Comparison of ENCODE assay signal across 19 cellular contexts in the genomic region with DNA sequence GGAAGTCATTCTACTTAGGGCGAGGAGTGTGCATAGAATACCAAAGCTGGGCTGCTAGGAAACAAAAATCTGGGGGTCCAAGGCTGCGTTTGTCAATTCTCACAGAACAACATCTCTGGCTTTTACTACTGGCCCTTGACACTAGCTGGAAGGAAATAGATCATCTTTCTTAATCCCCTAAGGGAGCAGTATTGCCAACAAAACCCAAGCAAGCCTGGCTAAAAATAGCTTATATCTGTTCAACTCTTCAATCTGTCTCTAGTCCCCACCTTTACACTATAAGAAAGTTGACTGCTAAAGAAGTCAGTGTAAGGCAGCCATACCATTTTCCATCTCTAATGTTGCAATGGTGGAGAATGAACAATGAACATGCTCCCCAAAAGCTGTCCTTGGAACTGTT.
"Had no signal": no experiment of that assay in that cellular context is flagged by ENCODE, and none has a peak within 500 bp of the region (broad histone marks: within the 10 kb centered on the region; RNA-seq: fewer than 3 reads in every experiment).

No MANE protein-coding gene starts in this region.

- H3K36me3 ChIP-seq: gastrocnemius medialis, heart right ventricle, lower lobe of right lung, neutrophil, tibial artery, upper lobe of left lung, uterus had no signal

- DNase-seq: effector memory CD4-positive, alpha-beta T cell; gastrocnemius medialis; heart right ventricle; islet precursor cell; lower lobe of right lung; naive thymus-derived CD4-positive, alpha-beta T cell; nephron progenitor cell; posterior cingulate gyrus; right cardiac atrium; stimulated activated CD4-positive, alpha-beta T cell treated with anti-CD3 and anti-CD28 coated beads, Interleukin-4, amount 100 ng/mL, for 1 hour; stimulated activated CD8-positive, alpha-beta memory T cell treated with anti-CD3 and anti-CD28 coated beads, Interleukin-4, amount 100 ng/mL, for 48 hours; stimulated activated naive CD8-positive, alpha-beta T cell treated with anti-CD3 and anti-CD28 coated beads, Interleukin-15, Interleukin-2, amounts not matched to agents 100 U/mL and 50 U/mL, for 24 hours; tibial artery; upper lobe of left lung; uterus had no signal

- H3K4me3 ChIP-seq: gastrocnemius medialis, heart right ventricle, lower lobe of right lung, tibial artery, upper lobe of left lung, uterus had no signal

- H3K27ac ChIP-seq: gastrocnemius medialis, lower lobe of right lung, neutrophil, tibial artery, upper lobe of left lung, uterus had no signal

- H3K4me1 ChIP-seq: tibial artery, uterus had no signal

- H3K27me3 ChIP-seq: gastrocnemius medialis, neutrophil, tibial artery, upper lobe of left lung, uterus had no signal

- ATAC-seq: esophagus mucosa; gastrocnemius medialis; left lobe of liver; lower lobe of right lung; naive thymus-derived CD4-positive, alpha-beta T cell; right cardiac atrium; stimulated activated effector memory CD8-positive, alpha-beta T cell treated with anti-CD3 and anti-CD28 coated beads, Interleukin-12 subunit alpha, Interleukin-12 subunit beta, amount 100 ng/mL, for 72 hours; stimulated activated naive CD8-positive, alpha-beta T cell treated with anti-CD3 and anti-CD28 coated beads, Interleukin-15, Interleukin-2, amounts not matched to agents 100 U/mL and 50 U/mL, for 24 hours had no signal

- H3K9me3 ChIP-seq: gastrocnemius medialis, heart right ventricle, lower lobe of right lung, neutrophil, tibial artery, upper lobe of left lung, uterus had no signal
